17 cellular contexts compared by ENCODE assay signal in the genomic region with DNA sequence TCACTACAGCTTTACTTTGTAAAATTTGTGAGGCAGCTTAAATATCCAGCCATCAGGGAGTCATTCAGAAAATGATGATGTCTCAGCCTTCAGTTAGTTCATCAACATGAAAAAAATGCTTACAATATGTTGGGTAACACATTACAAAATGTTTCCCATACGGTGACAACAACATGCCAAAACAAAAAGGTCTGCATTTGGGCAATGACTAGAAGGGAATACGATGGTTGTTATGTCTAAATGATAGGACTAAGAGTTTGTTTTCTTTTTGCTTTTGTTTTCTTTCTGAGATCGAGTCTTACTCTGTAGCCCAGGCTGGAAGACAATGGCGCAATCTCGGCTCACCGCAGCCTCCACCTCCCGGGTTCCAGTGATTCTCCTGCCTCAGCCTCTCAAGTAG. TPM values are rescaled to one million over a fixed set of nuclear protein-coding genes. Genes with fewer than 3 reads are reported as not detected.
DNase-seq lines count a peak whose midpoint lies in the region; ATAC-seq and TF ChIP-seq lines count a peak whose summit lies in the region.
"Had no signal": no experiment of that assay in that cellular context is flagged by ENCODE, and none has a peak within 500 bp of the region (broad histone marks: within the 10 kb centered on the region; RNA-seq: fewer than 3 reads in every experiment).

No MANE protein-coding gene starts in this region.

- H3K27ac Mint-ChIP-seq in HFFc6 (no peak overlapping the region), nephron (peak overlapping the region; percentile 20 to 61 (median 27))
- no peak overlapping the region for H3K27ac Mint-ChIP-seq in activated naive CD8-positive, alpha-beta T cell treated with anti-CD3 and anti-CD28 coated beads for 36 hours
- H3K27ac Mint-ChIP-seq: CD8-positive, alpha-beta memory T cell had no signal

- H3K27me3 Mint-ChIP-seq in HFFc6 (ENCODE audit: insufficient read depth) (no peaks in the 10 kb centered on the region), nephron (ENCODE audit: low read depth) (no peaks in the 10 kb centered on the region)
- H3K27me3 Mint-ChIP-seq in activated naive CD8-positive, alpha-beta T cell treated with anti-CD3 and anti-CD28 coated beads for 36 hours, result peaks cover 6% of the 10 kb centered on the region

- H3K4me3 Mint-ChIP-seq in HFFc6, result no peak overlapping the region
- H3K4me3 Mint-ChIP-seq in nephron, result no peak overlapping the region
- H3K4me3 Mint-ChIP-seq in activated naive CD8-positive, alpha-beta T cell treated with anti-CD3 and anti-CD28 coated beads for 36 hours, result no peak overlapping the region
- H3K4me3 Mint-ChIP-seq: CD8-positive, alpha-beta memory T cell had no signal

- no peaks in the 10 kb centered on the region for H3K27me3 ChIP-seq in heart right ventricle
- H3K27me3 ChIP-seq: SJSA1 had no signal

- intact Hi-C loops in heart right ventricle (cut with DNase I), result no loop called here

- H3K36me3 Mint-ChIP-seq in HFFc6 (ENCODE audit: low read depth) (no peaks in the 10 kb centered on the region), nephron (ENCODE audit: low read depth) (no peaks in the 10 kb centered on the region)
- H3K36me3 Mint-ChIP-seq in activated naive CD8-positive, alpha-beta T cell treated with anti-CD3 and anti-CD28 coated beads for 36 hours, result no peaks in the 10 kb centered on the region
- H3K36me3 Mint-ChIP-seq: CD8-positive, alpha-beta memory T cell had no signal

- peaks cover 1 to 23% (median 4%) of the 10 kb centered on the region in 9 donors for H3K4me1 ChIP-seq in heart right ventricle
- H3K4me1 ChIP-seq: HAP-1, SJSA1 had no signal

- H3K36me3 ChIP-seq in heart right ventricle, result no peaks in the 10 kb centered on the region
- H3K36me3 ChIP-seq: HAP-1, SJSA1 had no signal

- ATAC-seq in HG02798 (IDR thresholded peaks at IDR 0.05; ENCODE audit: poor library complexity, unreplicated experiment) (no peak), heart right ventricle (no peak)

- H3K4me3 ChIP-seq in heart right ventricle, result no peak overlapping the region
- H3K4me3 ChIP-seq: HAP-1, SJSA1 had no signal

- H3K9me3 Mint-ChIP-seq in HFFc6 (no peaks in the 10 kb centered on the region), nephron (no peaks in the 10 kb centered on the region)
- H3K9me3 Mint-ChIP-seq in activated naive CD8-positive, alpha-beta T cell treated with anti-CD3 and anti-CD28 coated beads for 36 hours, result no peaks in the 10 kb centered on the region

- peak; percentile 54 for DNase-seq in AG20443 (ENCODE audit: low spot score)
- peak; percentile 5 for DNase-seq in HFFc6
- DNase-seq in epidermal melanocyte (ENCODE audit: insufficient read length, low spot score), result peak; percentile 23
- no peak for DNase-seq in hippocampal formation (lab: John Stamatoyannopoulos, UW)
- DNase-seq in heart right ventricle, result no peak
- no peak for DNase-seq in activated naive CD8-positive, alpha-beta T cell treated with anti-CD3 and anti-CD28 coated beads for 36 hours
- DNase-seq: CD8-positive, alpha-beta memory T cell; DND-41; GF-D8; NCI-H1048; NCI-H1694; NCI-H2107 had no signal

- H3K9me3 ChIP-seq in heart right ventricle, result no peaks in the 10 kb centered on the region
- H3K9me3 ChIP-seq: HAP-1, SJSA1 had no signal

- 78 to 82% methylated on average over 7 of the region's 7 CpGs for WGBS in heart right ventricle, 2 donors

- TF ChIP-seq CTCF in HFFc6 (IDR thresholded peaks at IDR 0.05) (no peak), nephron (IDR thresholded peaks at IDR 0.05; ENCODE audit: unreplicated experiment in 3 of 3) (no peak), heart right ventricle (IDR thresholded peaks at IDR 0.05) (no peak)

- no peak overlapping the region for H3K27ac ChIP-seq in heart right ventricle
- H3K27ac ChIP-seq: SJSA1 had no signal

- H3K4me1 Mint-ChIP-seq in HFFc6 (ENCODE audit: low read depth) (peaks cover 30% of the 10 kb centered on the region), nephron (peaks cover 44% of the 10 kb centered on the region)
- H3K4me1 Mint-ChIP-seq in activated naive CD8-positive, alpha-beta T cell treated with anti-CD3 and anti-CD28 coated beads for 36 hours, result peaks cover 3% of the 10 kb centered on the region
- H3K4me1 Mint-ChIP-seq: CD8-positive, alpha-beta memory T cell had no signal

RNA-seq across cellular contexts. Expression of a gene that starts 46.9 kb away (rescaled TPM):
- under 1 TPM in 2 of 6 experiments, not detected in 4; 0.20 to 0.43 TPM for total RNA-seq in HFFc6 (2021; fragmentation: NEBNext Ultra II Directional; extraction: Animal tissue kit (Norgen Biotek cat#: 25700))
- 1 to 10 TPM in 3 of 10 donors, under 1 TPM in 7; 0.28 to 1.2 (median 0.83) TPM for total RNA-seq in heart right ventricle
- polyA plus RNA-seq in heart right ventricle, result under 1 TPM; 0.32 to 0.95 TPM
- not detected for total RNA-seq in activated naive CD8-positive, alpha-beta T cell treated with anti-CD3 and anti-CD28 coated beads for 36 hours
- total RNA-seq: CD8-positive, alpha-beta memory T cell; SJSA1 had no signal
- polyA plus RNA-seq: BJ; CD8-positive, alpha-beta memory T cell had no signal

Comparison
In these comparisons a context has a peak if more than half of its experiments do, and no peak if none do; other contexts are left out.
1. DNase-seq: peak in AG20443 (single experiment), HFFc6 (single experiment) and epidermal melanocyte (single experiment); none in hippocampal formation (0 of 2), heart right ventricle (0 of 2) and activated naive CD8-positive, alpha-beta T cell treated with anti-CD3 and anti-CD28 coated beads for 36 hours (single experiment).
2. H3K27ac Mint-ChIP-seq: peak in nephron (3 of 3); none in HFFc6 (single experiment) and activated naive CD8-positive, alpha-beta T cell treated with anti-CD3 and anti-CD28 coated beads for 36 hours (single experiment).